Comparison of ENCODE assay signal across 17 cellular contexts in genomic region chr1:56574794-56575193, GRCh38. TPM values are rescaled to one million over a fixed set of nuclear protein-coding genes. Genes with fewer than 3 reads are reported as not detected.
DNase-seq lines count a peak whose midpoint lies in the region; ATAC-seq and TF ChIP-seq lines count a peak whose summit lies in the region.
"Had no signal": no experiment of that assay in that cellular context is flagged by ENCODE, and none has a peak within 500 bp of the region (broad histone marks: within the 10 kb centered on the region; RNA-seq: fewer than 3 reads in every experiment).

No MANE protein-coding gene starts in this region.

- H3K9ac ChIP-seq in NT2/D1 (ENCODE audit: insufficient read length, low read depth), result peak overlapping the region; percentile 11

- peaks cover 65% of the 10 kb centered on the region for H3K4me1 Mint-ChIP-seq in neural crest cell
- H3K4me1 Mint-ChIP-seq: activated naive CD8-positive, alpha-beta T cell treated with anti-CD3 and anti-CD28 coated beads for 36 hours had no signal

- ATAC-seq in HG02885 (IDR thresholded peaks at IDR 0.05; ENCODE audit: poor library complexity, unreplicated experiment), result no peak
- ATAC-seq: activated CD4-positive, CD25-positive, alpha-beta regulatory T cell treated with anti-CD3 and anti-CD28 coated beads, Interleukin-2, amount 50 U/mL, for 24 hours; Panc1; pancreas; T-cell had no signal

- TF ChIP-seq POLR2A in tibial nerve (IDR thresholded peaks at IDR 0.05), result no peak

- H3K9me3 ChIP-seq in NT2/D1 (ENCODE audit: insufficient read depth, low read length) (no peaks in the 10 kb centered on the region), tibial nerve (no peaks in the 10 kb centered on the region)
- H3K9me3 ChIP-seq: pancreas, uterus had no signal

- intact Hi-C loops in dorsolateral prefrontal cortex (cut with DNase I), result loop anchor here (5.0 to 10.0 kb wide), 2 partner anchors 200 to 1197 kb away; no protein-coding TSS in a partner anchor

- no peaks in the 10 kb centered on the region for H3K27me3 ChIP-seq in NT2/D1 (ENCODE audit: insufficient read depth, insufficient read length)
- peaks cover 0 to 10% (median 0%) of the 10 kb centered on the region in 45 donors for H3K27me3 ChIP-seq in dorsolateral prefrontal cortex
- no peaks in the 10 kb centered on the region for H3K27me3 ChIP-seq in tibial nerve
- H3K27me3 ChIP-seq: pancreas, uterus had no signal

- H3K4me3 Mint-ChIP-seq in neural crest cell, result peak overlapping the region; percentile 23
- H3K4me3 Mint-ChIP-seq: activated naive CD8-positive, alpha-beta T cell treated with anti-CD3 and anti-CD28 coated beads for 36 hours; T-cell had no signal

- H3K27ac Mint-ChIP-seq in neural crest cell (ENCODE audit: unreplicated experiment), result no peak overlapping the region
- H3K27ac Mint-ChIP-seq: activated naive CD8-positive, alpha-beta T cell treated with anti-CD3 and anti-CD28 coated beads for 36 hours; T-cell had no signal

- H3K27me3 Mint-ChIP-seq in neural crest cell (ENCODE audit: low read depth), result no peaks in the 10 kb centered on the region

- TF ChIP-seq CTCF in dorsolateral prefrontal cortex (IDR thresholded peaks at IDR 0.05 in 54 of 56, conservative IDR thresholded peaks at IDR 0.05 in 2 of 56; ENCODE audit: low read depth in 1 of 56, partially characterized antibody in 56 of 56) (no peak), neural crest cell (conservative IDR thresholded peaks at IDR 0.05) (no peak), tibial nerve (IDR thresholded peaks at IDR 0.05) (no peak)

- H3K36me3 ChIP-seq in NT2/D1 (ENCODE audit: insufficient read depth, insufficient read length, low read length), result peaks cover 38% of the 10 kb centered on the region
- no peaks in the 10 kb centered on the region for H3K36me3 ChIP-seq in tibial nerve
- H3K36me3 ChIP-seq: pancreas, uterus had no signal

- no peaks in the 10 kb centered on the region for H3K9me3 Mint-ChIP-seq in neural crest cell
- H3K9me3 Mint-ChIP-seq: activated naive CD8-positive, alpha-beta T cell treated with anti-CD3 and anti-CD28 coated beads for 36 hours; T-cell had no signal

- peaks cover 6% of the 10 kb centered on the region for H3K4me1 ChIP-seq in NT2/D1 (ENCODE audit: insufficient read depth, insufficient read length)
- H3K4me1 ChIP-seq in tibial nerve, result peaks cover 0 to 70% (median 21%) of the 10 kb centered on the region in 4 donors
- H3K4me1 ChIP-seq: uterus had no signal

- TF ChIP-seq EP300 in tibial nerve (IDR thresholded peaks at IDR 0.05), result no peak

- in situ Hi-C loops in KBM-7 (cut with MboI; ENCODE audit: low pct_unique_long_range_greater_than_20kb, low sequenced_read_pairs), result no loop called here

- no peak for DNase-seq in NT2/D1 (ENCODE audit: low read depth, low spot score)
- no peak for DNase-seq in dorsolateral prefrontal cortex
- no peak for DNase-seq in neural crest cell (ENCODE audit: low read depth, low spot score)
- DNase-seq in tibial nerve (ENCODE audit: low spot score in 2 of 2), result no peak
- DNase-seq in KBM-7, result no peak
- no peak for DNase-seq in DMS 273 (lab: John Stamatoyannopoulos, UW; ENCODE audit: unreplicated experiment)
- DNase-seq: activated CD8-positive, alpha-beta memory T cell treated with anti-CD3 and anti-CD28 coated beads, Interleukin-2, amount 50 U/mL, for 48 hours; activated naive CD8-positive, alpha-beta T cell treated with anti-CD3 and anti-CD28 coated beads for 36 hours; COR-L47; mesendoderm; NCI-H1436 treated with DMSO at 0.1 percent for 48 hours; pancreas; T-cell; uterus had no signal

- no peaks in the 10 kb centered on the region for H3K36me3 Mint-ChIP-seq in neural crest cell (ENCODE audit: low read depth)
- H3K36me3 Mint-ChIP-seq: activated naive CD8-positive, alpha-beta T cell treated with anti-CD3 and anti-CD28 coated beads for 36 hours; T-cell had no signal

- H3K4me3 ChIP-seq in NT2/D1 (ENCODE audit: insufficient read length, low read depth) (no peak overlapping the region), dorsolateral prefrontal cortex (peak overlapping the region in 56 of 59 donors; percentile 1 to 97 (median 86)), tibial nerve (peak overlapping the region in 3 of 4 donors; percentile 12 to 94 (median 86))

- H3K27ac ChIP-seq in dorsolateral prefrontal cortex (peak overlapping the region in 40 of 59 donors; percentile 11 to 98 (median 70)), tibial nerve (peak overlapping the region in 2 of 4 donors; percentile 96 to 98)

- WGBS in tibial nerve, 2 donors, result 65 to 79% methylated on average over 4 of the region's 4 CpGs

RNA-seq across cellular contexts. Expression of gene PLPP3, which starts 4.6 kb away (rescaled TPM):
- total RNA-seq in dorsolateral prefrontal cortex (100 to 1,000 TPM in 79 of 120 experiments, 10 to 100 TPM in 41; 59.9 to 264 (median 115) TPM), neural crest cell (21.2 and 24.7 TPM in 2 replicates), tibial nerve (100 to 1,000 TPM; 139 to 307 (median 267) TPM)
- total RNA-seq: activated naive CD8-positive, alpha-beta T cell treated with anti-CD3 and anti-CD28 coated beads for 36 hours had no signal
